Comparison of ENCODE assay signal across 8 cellular contexts in genomic region chr18:11947214-11948119, GRCh38. TPM values are rescaled to one million over a fixed set of nuclear protein-coding genes. Genes with fewer than 3 reads are reported as not detected.
DNase-seq lines count a peak whose midpoint lies in the region; ATAC-seq and TF ChIP-seq lines count a peak whose summit lies in the region.

No MANE protein-coding gene starts in this region.

- ATAC-seq in GM19328 (IDR thresholded peaks at IDR 0.05; ENCODE audit: unreplicated experiment) (peak; percentile 84), HG03469 (IDR thresholded peaks at IDR 0.05; ENCODE audit: unreplicated experiment) (peak; percentile 85), left cardiac atrium (peak; percentile 96 to 99), upper lobe of right lung (peak; percentile 95)

- H3K4me3 ChIP-seq in adrenal gland = peak overlapping the region in 2 of 4 donors; percentile 26 to 31
- peak overlapping the region; percentile 60 for H3K4me3 ChIP-seq in upper lobe of right lung

- H3K36me3 ChIP-seq in adrenal gland (replicated peaks in 1 of 2) (no peaks in the 10 kb centered on the region), upper lobe of right lung (no peaks in the 10 kb centered on the region)

- no peaks in the 10 kb centered on the region for H3K27me3 ChIP-seq in adrenal gland
- no peaks in the 10 kb centered on the region for H3K27me3 ChIP-seq in upper lobe of right lung

- 18 to 34% (median 23%) methylated on average over 25 to 52 of the region's 52 CpGs for WGBS in adrenal gland, 4 donors

- peak; percentile 47 to 51 for TF ChIP-seq POLR2A in adrenal gland (IDR thresholded peaks at IDR 0.05)

- no peak for TF ChIP-seq CTCF in adrenal gland (IDR thresholded peaks at IDR 0.05)
- TF ChIP-seq CTCF in upper lobe of right lung (IDR thresholded peaks at IDR 0.05) = no peak

- H3K27ac ChIP-seq in adrenal gland (peak overlapping the region; percentile 79 to 93 (median 90)), upper lobe of right lung (peak overlapping the region; percentile 98)

- H3K9me3 ChIP-seq in adrenal gland (replicated peaks in 1 of 3) = no peaks in the 10 kb centered on the region
- H3K9me3 ChIP-seq in upper lobe of right lung = no peaks in the 10 kb centered on the region

- DNase-seq in AML-193 (lab: John Stamatoyannopoulos, UW) = peak; percentile 99
- peak; percentile 30 for DNase-seq in T follicular helper cell (ENCODE audit: low read depth)
- DNase-seq in adrenal gland = peak; percentile 87 to 97 (median 94)
- peak; percentile 95 for DNase-seq in left cardiac atrium
- peak; percentile 97 for DNase-seq in posterior vena cava (ENCODE audit: low spot score)
- peak; percentile 97 for DNase-seq in upper lobe of right lung

- intact Hi-C loops in adrenal gland (cut with DNase I) (no loop called here), left cardiac atrium (cut with DNase I) (loop anchor here in 1 of 2 donors (2.0 kb wide), 1 partner anchor 33 kb away; the partner anchor contains the start of gene IMPA2), posterior vena cava (cut with DNase I) (loop anchor here in 1 of 2 donors (2.0 kb wide), 1 partner anchor 33 kb away; the partner anchor contains the start of gene IMPA2), upper lobe of right lung (cut with DNase I) (no loop called here)

- H3K4me1 ChIP-seq in adrenal gland (replicated peaks in 1 of 2) = peaks cover 11% of the 10 kb centered on the region in 2 donors
- peaks cover 29% of the 10 kb centered on the region for H3K4me1 ChIP-seq in upper lobe of right lung

RNA-seq across cellular contexts. Expression of gene IMPA2, which starts 33.8 kb away (rescaled TPM):
- total RNA-seq in adrenal gland (10 to 100 TPM; 18.3 to 41.3 (median 21.8) TPM), left cardiac atrium (10 to 100 TPM; 17.2 to 28.4 TPM), posterior vena cava (10 to 100 TPM; 14.9 to 31.5 TPM), upper lobe of right lung (54.6 TPM)
- polyA plus RNA-seq in adrenal gland = 10 to 100 TPM in 1 of 3 donors, 1 to 10 TPM in 2; 7.9 to 11.0 (median 9.6) TPM

RNA-seq across cellular contexts. Expression of gene MPPE1, which starts 39.4 kb away (rescaled TPM):
- total RNA-seq in adrenal gland (10 to 100 TPM; 17.0 to 44.7 (median 32.9) TPM), left cardiac atrium (10 to 100 TPM; 26.5 to 30.0 TPM), posterior vena cava (10 to 100 TPM; 26.2 to 39.6 TPM), upper lobe of right lung (67.0 TPM)
- polyA plus RNA-seq in adrenal gland = 10 to 100 TPM; 23.1 to 29.7 (median 24.0) TPM

Comparison
In these comparisons a context has a peak if more than half of its experiments do, and no peak if none do; other contexts are left out.
1. DNase-seq: peak in every context shown above with its lines; median percentile 99 in AML-193; 97 in posterior vena cava; 97 in upper lobe of right lung; 95 in left cardiac atrium; 94 in adrenal gland; 30 in T follicular helper cell.